In genomic region chr16:84909686-84910085, GRCh38 we compare ENCODE assay signal across 27 cellular contexts.
"Had no signal": no experiment of that assay in that cellular context is flagged by ENCODE, and none has a peak within 500 bp of the region (broad histone marks: within the 10 kb centered on the region; RNA-seq: fewer than 3 reads in every experiment).

No MANE protein-coding gene starts in this region.

- H3K9me3 ChIP-seq: esophagus squamous epithelium, left lung had no signal

- ATAC-seq: activated CD4-positive, alpha-beta T cell treated with anti-CD3 and anti-CD28 coated beads for 36 hours; activated CD8-positive, alpha-beta memory T cell treated with anti-CD3 and anti-CD28 coated beads, Interleukin-2, amount 10 ng/mL, durations not matched to agents 7 days and 5 days; activated CD8-positive, alpha-beta T cell treated with anti-CD3 and anti-CD28 coated beads, Interleukin-2, amount 10 ng/mL, durations not matched to agents 7 days and 5 days; activated naive CD8-positive, alpha-beta T cell treated with anti-CD3 and anti-CD28 coated beads, Interleukin-2, amount 50 U/mL, for 24 hours; sciatic nerve; stimulated activated memory B cell treated with anti-CD40 and anti-IgM and Interleukin-4, amounts not matched to agents 10 μg/mL and 1 μg/mL and 100 μg/mL, for 72 hours; stimulated activated naive CD8-positive, alpha-beta T cell treated with anti-CD3 and anti-CD28 coated beads, Interleukin-15, amount 100 ng/mL, for 72 hours had no signal

- H3K27me3 ChIP-seq: esophagus squamous epithelium, neural progenitor cell had no signal

- H3K4me3 Mint-ChIP-seq: activated CD4-positive, alpha-beta T cell treated with anti-CD3 and anti-CD28 coated beads for 36 hours; activated CD8-positive, alpha-beta memory T cell treated with anti-CD3 and anti-CD28 coated beads, Interleukin-2, amount 10 ng/mL, durations not matched to agents 7 days and 5 days; activated CD8-positive, alpha-beta T cell treated with anti-CD3 and anti-CD28 coated beads, Interleukin-2, amount 10 ng/mL, durations not matched to agents 7 days and 5 days; activated naive CD4-positive, alpha-beta T cell treated with anti-CD3 and anti-CD28 coated beads, Interleukin-2, amount 50 U/mL, for 24 hours; activated naive CD8-positive, alpha-beta T cell treated with anti-CD3 and anti-CD28 coated beads, Interleukin-2, amount 50 U/mL, for 24 hours; central memory CD8-positive, alpha-beta T cell; mesothelial cell of epicardium; naive thymus-derived CD4-positive, alpha-beta T cell; neural progenitor cell; stimulated activated memory B cell treated with anti-CD40 and anti-IgM and Interleukin-4, amounts not matched to agents 10 μg/mL and 1 μg/mL and 100 μg/mL, for 72 hours; stimulated activated naive CD8-positive, alpha-beta T cell treated with anti-CD3 and anti-CD28 coated beads, Interleukin-15, amount 100 ng/mL, for 72 hours had no signal

- DNase-seq: activated CD4-positive, alpha-beta T cell treated with anti-CD3 and anti-CD28 coated beads for 36 hours; activated CD4-positive, CD25-positive, alpha-beta regulatory T cell; activated CD8-positive, alpha-beta memory T cell treated with anti-CD3 and anti-CD28 coated beads, Interleukin-2, amount 10 ng/mL, durations not matched to agents 7 days and 5 days; activated CD8-positive, alpha-beta T cell treated with anti-CD3 and anti-CD28 coated beads, Interleukin-2, amount 10 ng/mL, durations not matched to agents 7 days and 5 days; activated naive CD8-positive, alpha-beta T cell treated with anti-CD3 and anti-CD28 coated beads, Interleukin-2, amount 50 U/mL, for 24 hours; activated T-cell treated with anti-CD3 and anti-CD28 coated beads, Interleukin-2, amount 50 U/mL, for 48 hours; anterior cingulate cortex; dermis blood vessel endothelial cell; effector CD4-positive, alpha-beta T cell; esophagus squamous epithelium; foreskin melanocyte; kidney glomerular epithelial cell; left lung; mammary epithelial cell; naive thymus-derived CD4-positive, alpha-beta T cell; stimulated activated CD4-positive, alpha-beta T cell treated with anti-CD3 and anti-CD28 coated beads, Interleukin-1b, Interleukin-23, amount 100 ng/mL, for 48 hours; stimulated activated CD4-positive, alpha-beta T cell treated with anti-CD3 and anti-CD28 coated beads, Interleukin-4, amount 100 ng/mL, for 4 hours; stimulated activated CD8-positive, alpha-beta memory T cell treated with anti-CD3 and anti-CD28 coated beads, Interleukin-4, amount 100 ng/mL, for 48 hours; stimulated activated naive CD8-positive, alpha-beta T cell treated with anti-CD3 and anti-CD28 coated beads, Interleukin-15, amount 100 ng/mL, for 72 hours had no signal

- H3K9me3 Mint-ChIP-seq: activated naive CD4-positive, alpha-beta T cell treated with anti-CD3 and anti-CD28 coated beads, Interleukin-2, amount 50 U/mL, for 24 hours; activated naive CD8-positive, alpha-beta T cell treated with anti-CD3 and anti-CD28 coated beads, Interleukin-2, amount 50 U/mL, for 24 hours; activated T-helper 2 cell treated with anti-CD3 and anti-CD28 coated beads, Interferon-gamma antibody, Interleukin-2, Interleukin-4, amounts not matched to agents 10 μg/mL and 5 μg/mL and 100 μg/mL, durations not matched to agents 14 hours and 24 hours and 36 hours; central memory CD8-positive, alpha-beta T cell; mesothelial cell of epicardium; naive thymus-derived CD4-positive, alpha-beta T cell; neural progenitor cell; stimulated activated memory B cell treated with anti-CD40 and anti-IgM and Interleukin-4, amounts not matched to agents 10 μg/mL and 1 μg/mL and 100 μg/mL, for 72 hours; stimulated activated naive CD8-positive, alpha-beta T cell treated with anti-CD3 and anti-CD28 coated beads, Interleukin-15, amount 100 ng/mL, for 72 hours had no signal

- H3K4me1 ChIP-seq: neural progenitor cell had no signal

- H3K4me3 ChIP-seq: esophagus squamous epithelium, left lung, neural progenitor cell, skin epidermis had no signal

- H3K4me1 Mint-ChIP-seq: activated CD4-positive, alpha-beta T cell treated with anti-CD3 and anti-CD28 coated beads for 36 hours; activated CD8-positive, alpha-beta memory T cell treated with anti-CD3 and anti-CD28 coated beads, Interleukin-2, amount 10 ng/mL, durations not matched to agents 7 days and 5 days; activated naive CD4-positive, alpha-beta T cell treated with anti-CD3 and anti-CD28 coated beads, Interleukin-2, amount 50 U/mL, for 24 hours; activated naive CD8-positive, alpha-beta T cell treated with anti-CD3 and anti-CD28 coated beads, Interleukin-2, amount 50 U/mL, for 24 hours; central memory CD8-positive, alpha-beta T cell; neural progenitor cell; stimulated activated memory B cell treated with anti-CD40 and anti-IgM and Interleukin-4, amounts not matched to agents 10 μg/mL and 1 μg/mL and 100 μg/mL, for 72 hours had no signal

- H3K27me3 Mint-ChIP-seq: activated CD4-positive, alpha-beta T cell treated with anti-CD3 and anti-CD28 coated beads for 36 hours; stimulated activated naive CD8-positive, alpha-beta T cell treated with anti-CD3 and anti-CD28 coated beads, Interleukin-15, amount 100 ng/mL, for 72 hours had no signal

- H3K36me3 Mint-ChIP-seq: activated CD8-positive, alpha-beta memory T cell treated with anti-CD3 and anti-CD28 coated beads, Interleukin-2, amount 10 ng/mL, durations not matched to agents 7 days and 5 days; activated naive CD4-positive, alpha-beta T cell treated with anti-CD3 and anti-CD28 coated beads, Interleukin-2, amount 50 U/mL, for 24 hours; naive thymus-derived CD4-positive, alpha-beta T cell; neural progenitor cell; stimulated activated memory B cell treated with anti-CD40 and anti-IgM and Interleukin-4, amounts not matched to agents 10 μg/mL and 1 μg/mL and 100 μg/mL, for 72 hours had no signal

- H3K36me3 ChIP-seq: left lung, neural progenitor cell had no signal

- H3K27ac Mint-ChIP-seq: activated CD4-positive, alpha-beta T cell treated with anti-CD3 and anti-CD28 coated beads for 36 hours; activated CD8-positive, alpha-beta memory T cell treated with anti-CD3 and anti-CD28 coated beads, Interleukin-2, amount 10 ng/mL, durations not matched to agents 7 days and 5 days; activated CD8-positive, alpha-beta T cell treated with anti-CD3 and anti-CD28 coated beads, Interleukin-2, amount 10 ng/mL, durations not matched to agents 7 days and 5 days; activated naive CD4-positive, alpha-beta T cell treated with anti-CD3 and anti-CD28 coated beads, Interleukin-2, amount 50 U/mL, for 24 hours; activated naive CD8-positive, alpha-beta T cell treated with anti-CD3 and anti-CD28 coated beads, Interleukin-2, amount 50 U/mL, for 24 hours; activated T-helper 2 cell treated with anti-CD3 and anti-CD28 coated beads, Interferon-gamma antibody, Interleukin-2, Interleukin-4, amounts not matched to agents 10 μg/mL and 5 μg/mL and 100 μg/mL, durations not matched to agents 14 hours and 24 hours and 36 hours; mesothelial cell of epicardium; neural progenitor cell; stimulated activated memory B cell treated with anti-CD40 and anti-IgM and Interleukin-4, amounts not matched to agents 10 μg/mL and 1 μg/mL and 100 μg/mL, for 72 hours had no signal

- H3K27ac ChIP-seq: neural progenitor cell had no signal
